Comparison of ENCODE assay signal across 1 cellular context in genomic region chr9:128105538-128106175, GRCh38.
A peak's percentile ranks its signal among the peaks of the same experiment; 100 is the strongest.
TF ChIP-seq lines count a peak whose summit lies in the region.

No MANE protein-coding gene starts in this region.

TF ChIP-seq in HepG2, 621 proteins besides CTCF, POLR2A, EP300 and RAD21:
- no peak for TF ChIP-seq ATF5 (CRISPR knock-in tag; IDR thresholded peaks at IDR 0.05; ENCODE audit: low read depth)
- TF ChIP-seq BCL3 (CRISPR knock-in tag; IDR thresholded peaks at IDR 0.05): 0 out of 2 replicates have a peak, but pooled peaks have one; percentile 27
- TF ChIP-seq ZNF687 (CRISPR knock-in tag; IDR thresholded peaks at IDR 0.05): peak; percentile 28; the same call in 1 of the 2 replicates
- no peak for TF ChIP-seq JDP2 (CRISPR knock-in tag; IDR thresholded peaks at IDR 0.05; ENCODE audit: borderline replicate concordance)
- no peak for TF ChIP-seq ZNF430 (CRISPR knock-in tag; IDR thresholded peaks at IDR 0.05)
- peak; percentile 48; the same call in 1 of the 2 replicates for TF ChIP-seq ZNF547 (CRISPR knock-in tag; IDR thresholded peaks at IDR 0.05)
- no peak for TF ChIP-seq NFAT5 (CRISPR knock-in tag; IDR thresholded peaks at IDR 0.05)
- peak; percentile 6 for TF ChIP-seq HNRNPLL (IDR thresholded peaks at IDR 0.05; ENCODE audit: low read depth, low read length, poor library complexity, severe bottlenecking)
- TF ChIP-seq ZNF274 (CRISPR knock-in tag; IDR thresholded peaks at IDR 0.05): 0 out of 2 replicates have a peak, but pooled peaks have one; percentile 51
- TF ChIP-seq AKAP8 (CRISPR knock-in tag; IDR thresholded peaks at IDR 0.05): 0 out of 2 replicates have a peak, but pooled peaks have one; percentile 5
- TF ChIP-seq SNRNP70 (IDR thresholded peaks at IDR 0.05; ENCODE audit: low read depth, low read length): no peak
